ENCODE assay signal across 8 cellular contexts in the genomic region with DNA sequence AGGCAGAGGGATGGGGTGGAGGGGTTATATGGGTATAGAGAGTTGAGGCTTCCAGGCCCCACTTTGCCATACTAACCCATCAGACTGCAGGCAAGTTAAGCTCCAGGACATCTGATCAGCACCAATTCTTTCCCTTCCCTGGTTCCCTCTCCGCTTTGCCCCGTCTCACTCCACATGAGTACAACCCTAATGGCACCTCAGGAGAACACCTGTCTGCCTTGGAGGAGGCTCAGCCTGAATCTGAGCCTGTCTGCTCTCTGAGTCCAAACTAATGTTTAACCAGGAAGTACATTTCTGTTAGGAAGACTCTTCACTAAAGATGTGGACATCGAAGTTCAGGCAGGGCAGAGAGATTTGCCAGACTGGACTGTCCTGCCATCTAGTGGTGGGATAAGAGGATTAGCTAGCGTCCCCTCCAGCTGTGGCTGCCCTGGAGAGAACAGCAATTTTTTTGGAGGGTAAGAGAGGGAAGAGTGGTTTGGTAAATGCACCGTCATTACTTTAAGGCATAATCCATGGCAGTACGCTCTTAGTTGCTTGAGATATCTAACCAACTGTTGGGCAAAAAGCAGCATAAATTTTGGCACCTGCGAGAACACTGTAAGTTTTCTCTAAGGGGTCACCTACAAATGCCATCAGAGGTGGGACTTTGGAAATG. TPM values are rescaled to one million over a fixed set of nuclear protein-coding genes. Genes with fewer than 3 reads are reported as not detected.
DNase-seq lines count a peak whose midpoint lies in the region; ATAC-seq, FAIRE-seq and TF ChIP-seq lines count a peak whose summit lies in the region.

No MANE protein-coding gene starts in this region.

- peak; percentile 92 to 95 for TF ChIP-seq CTCF in brain (conservative IDR thresholded peaks at IDR 0.05)

- FAIRE-seq in TTC549 (lab: Jason Lieb, UNC), result peak; percentile 72

- DNase-seq in DMS53 (lab: John Stamatoyannopoulos, UW), result peak; percentile 91
- DNase-seq in HCEC 1CT, result peak; percentile 84
- DNase-seq in NCI-H2107 (lab: John Stamatoyannopoulos, UW), result peak; percentile 28
- DNase-seq in iPS-NIHi11 (ENCODE audit: low spot score), result peak; percentile 89
- DNase-seq in stimulated activated CD4-positive, alpha-beta T cell treated with anti-CD3 and anti-CD28 coated beads, Interleukin-12 subunit alpha, Interleukin-12 subunit beta, amount 100 ng/mL, for 4 hours, result peak; percentile 47

- peaks cover 16% of the 10 kb centered on the region for H3K4me1 Mint-ChIP-seq in brain

- H3K9me3 Mint-ChIP-seq in brain, result no peaks in the 10 kb centered on the region

- H3K27ac Mint-ChIP-seq in brain, result peak overlapping the region in 4 of 5 experiments; percentile 9 to 79 (median 52)

- no peaks in the 10 kb centered on the region for H3K27me3 Mint-ChIP-seq in brain

- no peak for ATAC-seq in HG03095 (IDR thresholded peaks at IDR 0.05; ENCODE audit: unreplicated experiment)

- H3K36me3 Mint-ChIP-seq in brain, result no peaks in the 10 kb centered on the region

- H3K4me3 Mint-ChIP-seq in brain, result no peak overlapping the region

RNA-seq across cellular contexts. Expression of gene LRRC75A, which starts 29.2 kb away (rescaled TPM):
- polyA plus RNA-seq in brain (ENCODE audit: insufficient read depth, low read depth, low replicate concordance), result 38.0 TPM

RNA-seq across cellular contexts. Expression of gene ZNF287, which starts 47.8 kb away (rescaled TPM):
- polyA plus RNA-seq in brain (ENCODE audit: insufficient read depth, low read depth, low replicate concordance), result 2.4 TPM

Comparison
In these comparisons a context has a peak if more than half of its experiments do, and no peak if none do; other contexts are left out.
1. DNase-seq: peak in every context shown above with its lines; median percentile 91 in DMS53; 89 in iPS-NIHi11; 84 in HCEC 1CT; 47 in stimulated activated CD4-positive, alpha-beta T cell treated with anti-CD3 and anti-CD28 coated beads, Interleukin-12 subunit alpha, Interleukin-12 subunit beta, amount 100 ng/mL, for 4 hours; 28 in NCI-H2107.